14 cellular contexts compared by ENCODE assay signal in the genomic region with DNA sequence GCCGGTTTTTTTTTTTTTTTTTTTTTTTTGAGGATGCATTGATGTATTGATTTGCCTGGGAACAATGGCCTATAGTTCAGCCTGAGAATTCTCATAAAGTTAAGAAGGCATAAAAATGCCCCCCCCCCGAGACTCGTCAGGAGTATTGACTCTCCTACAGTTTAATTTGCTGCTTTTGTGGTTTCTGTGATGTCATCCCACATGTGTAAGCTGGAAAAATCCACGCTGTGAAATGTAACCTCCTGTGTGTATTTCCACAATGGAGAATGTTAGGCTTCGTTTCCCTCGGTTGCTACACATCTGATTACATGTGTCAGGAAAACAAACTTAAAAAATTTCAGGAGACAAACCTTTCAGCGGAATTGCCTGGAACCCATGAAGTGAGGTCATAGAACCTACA.
A peak's percentile ranks its signal among the peaks of the same experiment; 100 is the strongest.
DNase-seq lines count a peak whose midpoint lies in the region; ATAC-seq and TF ChIP-seq lines count a peak whose summit lies in the region.
"Had no signal": no experiment of that assay in that cellular context is flagged by ENCODE, and none has a peak within 500 bp of the region (broad histone marks: within the 10 kb centered on the region; RNA-seq: fewer than 3 reads in every experiment).

No MANE protein-coding gene starts in this region.

- no peak for TF ChIP-seq EP300 in SK-N-SH (IDR thresholded peaks at IDR 0.05; ENCODE audit: borderline replicate concordance in 1 of 2, low read depth in 1 of 2, low read length in 1 of 2)

- no peak overlapping the region for H3K9ac ChIP-seq in SK-N-SH

- H3K27me3 ChIP-seq in foreskin keratinocyte, result no peaks in the 10 kb centered on the region
- no peaks in the 10 kb centered on the region for H3K27me3 ChIP-seq in SK-N-SH (ENCODE audit: insufficient read depth)
- H3K27me3 ChIP-seq: breast epithelium had no signal

- no peak for ATAC-seq in GM21367 (IDR thresholded peaks at IDR 0.05; ENCODE audit: unreplicated experiment)
- ATAC-seq in foreskin keratinocyte, result no peak
- ATAC-seq: T-cell had no signal

- H3K4me1 ChIP-seq in HEK293 (ENCODE audit: control insufficient read depth, insufficient read depth, low read length) (no peaks in the 10 kb centered on the region; the same call in 1 of the 2 replicates), foreskin keratinocyte (peaks cover 4% of the 10 kb centered on the region), SK-N-SH (ENCODE audit: control insufficient read depth in 1 of 2, insufficient read depth in 2 of 2, low read depth in 1 of 2, low read length in 1 of 2) (peaks cover 4 to 5% of the 10 kb centered on the region in 2 experiments; a peak in 3 of 4 replicates)
- H3K4me1 ChIP-seq: breast epithelium had no signal

- H2AFZ ChIP-seq in SK-N-SH (ENCODE audit: low read depth), result no peak overlapping the region

- H3K4me2 ChIP-seq in SK-N-SH, result no peak overlapping the region

- DNase-seq in AG20443 (ENCODE audit: low spot score) (peak; percentile 33), astrocyte of the hippocampus (ENCODE audit: low read depth, low spot score) (peak; percentile 63), myocyte (ENCODE audit: low read depth) (peak; percentile 14), SIG-M5 treated with dmso at 0.1 percent for 504 hours (lab: John Stamatoyannopoulos, UW; ENCODE audit: unreplicated experiment) (no peak), foreskin keratinocyte (no peak), SK-N-SH (no peak)
- DNase-seq: activated T-cell treated with anti-CD3 and anti-CD28 coated beads, Interleukin-2, amount 50 U/mL, for 4 hours; Kasumi-1; midbrain had no signal

- H3K9me3 ChIP-seq in HEK293 (ENCODE audit: control insufficient read depth, insufficient read depth, low read depth, low read length) (no peaks in the 10 kb centered on the region), SK-N-SH (peaks cover 5% of the 10 kb centered on the region)
- H3K9me3 ChIP-seq: breast epithelium had no signal

- POLR2A ChIA-PET in HEK293 (lab: Yijun Ruan, JAX), result no interaction called here
- POLR2A ChIA-PET in SK-N-SH (lab: Yijun Ruan, JAX), result no interaction called here

- no peaks in the 10 kb centered on the region for H3F3A ChIP-seq in SK-N-SH (replicated peaks; ENCODE audit: insufficient read depth)

- no peaks in the 10 kb centered on the region for H4K20me1 ChIP-seq in SK-N-SH (ENCODE audit: insufficient read depth)

- no peak for TF ChIP-seq RAD21 in SK-N-SH (IDR thresholded peaks at IDR 0.05; ENCODE audit: low read length)

- CTCF ChIA-PET in HEK293 (lab: Yijun Ruan, JAX) (interaction anchor here (1.3 kb wide), 1 partner anchor 22 kb away, joined by 3 read pairs; no protein-coding TSS in a partner anchor), SK-N-SH (lab: Yijun Ruan, JAX) (interaction anchor here (1.0 kb wide), 1 partner anchor 12 kb away, joined by 6 read pairs; no protein-coding TSS in a partner anchor)

- H3K36me3 ChIP-seq in HEK293 (ENCODE audit: control insufficient read depth in 2 of 2, insufficient read depth in 1 of 2, low read length in 2 of 2), result no peaks in the 10 kb centered on the region
- H3K36me3 ChIP-seq in SK-N-SH (replicated peaks in 1 of 2; ENCODE audit: control insufficient read depth in 1 of 2, insufficient read depth in 2 of 2, low read length in 1 of 2), result peaks cover 5 to 9% of the 10 kb centered on the region in 2 experiments
- H3K36me3 ChIP-seq: breast epithelium had no signal

- no peaks in the 10 kb centered on the region for H3K79me2 ChIP-seq in SK-N-SH (ENCODE audit: insufficient read depth)

- TF ChIP-seq CTCF in HEK293 (tag by site-specific recombination; IDR thresholded peaks at IDR 0.05) (no peak; the same call in 1 of the 2 replicates), foreskin keratinocyte (conservative IDR thresholded peaks at IDR 0.05) (no peak), SK-N-SH (IDR thresholded peaks at IDR 0.05) (no peak; the same call in 1 of the 2 replicates)

- H3K4me3 ChIP-seq in HEK293 (ENCODE audit: low read depth, low read length) (no peak overlapping the region), SK-N-SH (ENCODE audit: low read depth in 2 of 2, low read length in 1 of 2) (no peak overlapping the region)
- H3K4me3 ChIP-seq: breast epithelium had no signal

- H3K9me2 ChIP-seq in SK-N-SH, result no peaks in the 10 kb centered on the region

- 82% methylated on average over 7 of the region's 7 CpGs for WGBS in SK-N-SH (ENCODE audit: low lambda C conversion rate)

- no peak overlapping the region for H3K27ac ChIP-seq in HEK293 (ENCODE audit: extremely low read depth, low read depth, low read length)
- H3K27ac ChIP-seq in foreskin keratinocyte, result no peak overlapping the region
- H3K27ac ChIP-seq in SK-N-SH (ENCODE audit: low read depth in 2 of 2, low read length in 1 of 2), result no peak overlapping the region
- H3K27ac ChIP-seq: C4-2B had no signal

TF ChIP-seq in HEK293, 187 proteins besides CTCF, POLR2A, EP300 and RAD21 (continues in another document):
- TF ChIP-seq, protein P1, sequence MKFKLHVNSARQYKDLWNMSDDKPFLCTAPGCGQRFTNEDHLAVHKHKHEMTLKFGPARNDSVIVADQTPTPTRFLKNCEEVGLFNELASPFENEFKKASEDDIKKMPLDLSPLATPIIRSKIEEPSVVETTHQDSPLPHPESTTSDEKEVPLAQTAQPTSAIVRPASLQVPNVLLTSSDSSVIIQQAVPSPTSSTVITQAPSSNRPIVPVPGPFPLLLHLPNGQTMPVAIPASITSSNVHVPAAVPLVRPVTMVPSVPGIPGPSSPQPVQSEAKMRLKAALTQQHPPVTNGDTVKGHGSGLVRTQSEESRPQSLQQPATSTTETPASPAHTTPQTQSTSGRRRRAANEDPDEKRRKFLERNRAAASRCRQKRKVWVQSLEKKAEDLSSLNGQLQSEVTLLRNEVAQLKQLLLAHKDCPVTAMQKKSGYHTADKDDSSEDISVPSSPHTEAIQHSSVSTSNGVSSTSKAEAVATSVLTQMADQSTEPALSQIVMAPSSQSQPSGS (tag by site-specific recombination; IDR thresholded peaks at IDR 0.05; ENCODE audit: low read depth), result peak; percentile 80
- no peak for TF ChIP-seq ZNF48 (tag by site-specific recombination; IDR thresholded peaks at IDR 0.05)
- no peak for TF ChIP-seq ZNF658 (tag by site-specific recombination; IDR thresholded peaks at IDR 0.05)
- TF ChIP-seq, protein P2, sequence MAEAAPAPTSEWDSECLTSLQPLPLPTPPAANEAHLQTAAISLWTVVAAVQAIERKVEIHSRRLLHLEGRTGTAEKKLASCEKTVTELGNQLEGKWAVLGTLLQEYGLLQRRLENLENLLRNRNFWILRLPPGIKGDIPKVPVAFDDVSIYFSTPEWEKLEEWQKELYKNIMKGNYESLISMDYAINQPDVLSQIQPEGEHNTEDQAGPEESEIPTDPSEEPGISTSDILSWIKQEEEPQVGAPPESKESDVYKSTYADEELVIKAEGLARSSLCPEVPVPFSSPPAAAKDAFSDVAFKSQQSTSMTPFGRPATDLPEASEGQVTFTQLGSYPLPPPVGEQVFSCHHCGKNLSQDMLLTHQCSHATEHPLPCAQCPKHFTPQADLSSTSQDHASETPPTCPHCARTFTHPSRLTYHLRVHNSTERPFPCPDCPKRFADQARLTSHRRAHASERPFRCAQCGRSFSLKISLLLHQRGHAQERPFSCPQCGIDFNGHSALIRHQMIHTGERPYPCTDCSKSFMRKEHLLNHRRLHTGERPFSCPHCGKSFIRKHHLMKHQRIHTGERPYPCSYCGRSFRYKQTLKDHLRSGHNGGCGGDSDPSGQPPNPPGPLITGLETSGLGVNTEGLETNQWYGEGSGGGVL (tag by site-specific recombination; IDR thresholded peaks at IDR 0.05), result peak; percentile 27; the same call in 1 of the 2 replicates
- TF ChIP-seq GLIS1 (tag by site-specific recombination; IDR thresholded peaks at IDR 0.05), result peak; percentile 64
- 0 out of 2 replicates have a peak, but pooled peaks have one; percentile 15 for TF ChIP-seq ZNF660 (tag by site-specific recombination; IDR thresholded peaks at IDR 0.05)
- peak; percentile 77 for TF ChIP-seq ZBTB21 (tag by site-specific recombination; IDR thresholded peaks at IDR 0.05)
- no peak for TF ChIP-seq ZNF501 (tag by site-specific recombination; IDR thresholded peaks at IDR 0.05)

TF ChIP-seq in SK-N-SH, 30 proteins besides CTCF, POLR2A, EP300 and RAD21:
- no peak for TF ChIP-seq NFIC (IDR thresholded peaks at IDR 0.05; ENCODE audit: borderline replicate concordance)
- TF ChIP-seq, protein P3, sequence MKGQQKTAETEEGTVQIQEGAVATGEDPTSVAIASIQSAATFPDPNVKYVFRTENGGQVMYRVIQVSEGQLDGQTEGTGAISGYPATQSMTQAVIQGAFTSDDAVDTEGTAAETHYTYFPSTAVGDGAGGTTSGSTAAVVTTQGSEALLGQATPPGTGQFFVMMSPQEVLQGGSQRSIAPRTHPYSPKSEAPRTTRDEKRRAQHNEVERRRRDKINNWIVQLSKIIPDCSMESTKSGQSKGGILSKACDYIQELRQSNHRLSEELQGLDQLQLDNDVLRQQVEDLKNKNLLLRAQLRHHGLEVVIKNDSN (IDR thresholded peaks at IDR 0.05; ENCODE audit: borderline replicate concordance, low read depth), result no peak
- TF ChIP-seq FOSL2 (IDR thresholded peaks at IDR 0.05; ENCODE audit: borderline replicate concordance, low read depth), result no peak
- no peak for TF ChIP-seq SMC3 (IDR thresholded peaks at IDR 0.05; ENCODE audit: low read depth, low read length)
- TF ChIP-seq NRF1 (IDR thresholded peaks at IDR 0.05; ENCODE audit: low read depth, low read length), result no peak
- TF ChIP-seq, protein P4, sequence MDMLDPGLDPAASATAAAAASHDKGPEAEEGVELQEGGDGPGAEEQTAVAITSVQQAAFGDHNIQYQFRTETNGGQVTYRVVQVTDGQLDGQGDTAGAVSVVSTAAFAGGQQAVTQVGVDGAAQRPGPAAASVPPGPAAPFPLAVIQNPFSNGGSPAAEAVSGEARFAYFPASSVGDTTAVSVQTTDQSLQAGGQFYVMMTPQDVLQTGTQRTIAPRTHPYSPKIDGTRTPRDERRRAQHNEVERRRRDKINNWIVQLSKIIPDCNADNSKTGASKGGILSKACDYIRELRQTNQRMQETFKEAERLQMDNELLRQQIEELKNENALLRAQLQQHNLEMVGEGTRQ (IDR thresholded peaks at IDR 0.05; ENCODE audit: borderline replicate concordance, low read depth, low read length), result no peak
- TF ChIP-seq FOXJ3 (CRISPR knock-in tag; IDR thresholded peaks at IDR 0.05), result no peak
- TF ChIP-seq TEAD4 (IDR thresholded peaks at IDR 0.05; ENCODE audit: borderline replicate concordance, insufficient read depth), result no peak

Comparison
In these comparisons a context has a peak if more than half of its experiments do, and no peak if none do; other contexts are left out.
1. DNase-seq: peak in AG20443 (single experiment), astrocyte of the hippocampus (single experiment) and myocyte (single experiment); none in SIG-M5 treated with dmso at 0.1 percent for 504 hours (single experiment), foreskin keratinocyte (0 of 2) and SK-N-SH (single experiment).